Comparison of ENCODE assay signal across 1 cellular context in the genomic region with DNA sequence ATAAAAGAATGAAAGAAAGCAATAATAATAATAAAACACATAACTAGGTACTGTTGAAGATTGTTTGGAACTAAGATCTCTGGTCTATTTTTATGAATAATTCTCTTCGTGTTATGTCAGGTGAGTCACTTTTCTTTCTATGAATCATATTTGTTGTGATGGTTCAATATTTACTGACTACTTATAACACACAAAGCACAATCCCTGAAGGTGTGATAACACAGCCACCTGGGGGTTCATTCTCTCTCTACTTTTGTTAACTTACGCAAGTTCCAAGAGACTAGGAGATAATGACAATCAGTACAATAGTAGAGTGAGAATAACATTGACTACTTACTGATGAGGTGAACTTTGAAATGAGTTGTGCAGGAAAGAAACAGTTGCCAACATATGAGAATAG.
TF ChIP-seq lines count a peak whose summit lies in the region.

No MANE protein-coding gene starts in this region.

TF ChIP-seq in HepG2, 621 proteins besides CTCF, POLR2A, EP300 and RAD21 (continued from another document):
- TF ChIP-seq, protein P1, sequence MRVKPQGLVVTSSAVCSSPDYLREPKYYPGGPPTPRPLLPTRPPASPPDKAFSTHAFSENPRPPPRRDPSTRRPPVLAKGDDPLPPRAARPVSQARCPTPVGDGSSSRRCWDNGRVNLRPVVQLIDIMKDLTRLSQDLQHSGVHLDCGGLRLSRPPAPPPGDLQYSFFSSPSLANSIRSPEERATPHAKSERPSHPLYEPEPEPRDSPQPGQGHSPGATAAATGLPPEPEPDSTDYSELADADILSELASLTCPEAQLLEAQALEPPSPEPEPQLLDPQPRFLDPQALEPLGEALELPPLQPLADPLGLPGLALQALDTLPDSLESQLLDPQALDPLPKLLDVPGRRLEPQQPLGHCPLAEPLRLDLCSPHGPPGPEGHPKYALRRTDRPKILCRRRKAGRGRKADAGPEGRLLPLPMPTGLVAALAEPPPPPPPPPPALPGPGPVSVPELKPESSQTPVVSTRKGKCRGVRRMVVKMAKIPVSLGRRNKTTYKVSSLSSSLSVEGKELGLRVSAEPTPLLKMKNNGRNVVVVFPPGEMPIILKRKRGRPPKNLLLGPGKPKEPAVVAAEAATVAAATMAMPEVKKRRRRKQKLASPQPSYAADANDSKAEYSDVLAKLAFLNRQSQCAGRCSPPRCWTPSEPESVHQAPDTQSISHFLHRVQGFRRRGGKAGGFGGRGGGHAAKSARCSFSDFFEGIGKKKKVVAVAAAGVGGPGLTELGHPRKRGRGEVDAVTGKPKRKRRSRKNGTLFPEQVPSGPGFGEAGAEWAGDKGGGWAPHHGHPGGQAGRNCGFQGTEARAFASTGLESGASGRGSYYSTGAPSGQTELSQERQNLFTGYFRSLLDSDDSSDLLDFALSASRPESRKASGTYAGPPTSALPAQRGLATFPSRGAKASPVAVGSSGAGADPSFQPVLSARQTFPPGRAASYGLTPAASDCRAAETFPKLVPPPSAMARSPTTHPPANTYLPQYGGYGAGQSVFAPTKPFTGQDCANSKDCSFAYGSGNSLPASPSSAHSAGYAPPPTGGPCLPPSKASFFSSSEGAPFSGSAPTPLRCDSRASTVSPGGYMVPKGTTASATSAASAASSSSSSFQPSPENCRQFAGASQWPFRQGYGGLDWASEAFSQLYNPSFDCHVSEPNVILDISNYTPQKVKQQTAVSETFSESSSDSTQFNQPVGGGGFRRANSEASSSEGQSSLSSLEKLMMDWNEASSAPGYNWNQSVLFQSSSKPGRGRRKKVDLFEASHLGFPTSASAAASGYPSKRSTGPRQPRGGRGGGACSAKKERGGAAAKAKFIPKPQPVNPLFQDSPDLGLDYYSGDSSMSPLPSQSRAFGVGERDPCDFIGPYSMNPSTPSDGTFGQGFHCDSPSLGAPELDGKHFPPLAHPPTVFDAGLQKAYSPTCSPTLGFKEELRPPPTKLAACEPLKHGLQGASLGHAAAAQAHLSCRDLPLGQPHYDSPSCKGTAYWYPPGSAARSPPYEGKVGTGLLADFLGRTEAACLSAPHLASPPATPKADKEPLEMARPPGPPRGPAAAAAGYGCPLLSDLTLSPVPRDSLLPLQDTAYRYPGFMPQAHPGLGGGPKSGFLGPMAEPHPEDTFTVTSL (CRISPR knock-in tag; IDR thresholded peaks at IDR 0.05; ENCODE audit: borderline replicate concordance), result no peak
- TF ChIP-seq NFE2L1 (CRISPR knock-in tag; IDR thresholded peaks at IDR 0.05; ENCODE audit: borderline replicate concordance) (no peak), BCL6 (CRISPR knock-in tag; IDR thresholded peaks at IDR 0.05) (peak; percentile 89), ZFP37 (CRISPR knock-in tag; IDR thresholded peaks at IDR 0.05; ENCODE audit: borderline replicate concordance) (no peak), ZNF773 (CRISPR knock-in tag; IDR thresholded peaks at IDR 0.05; ENCODE audit: borderline replicate concordance) (no peak), PCBP2 (optimal IDR thresholded peaks at IDR 0.05; ENCODE audit: low read depth, low read length, poor library complexity, severe bottlenecking) (no peak), CREB1 (IDR thresholded peaks at IDR 0.05) (no peak), CREB1 (CRISPR knock-in tag; IDR thresholded peaks at IDR 0.05) (peak; percentile 49; the same call in 1 of the 2 replicates), ZFP82 (CRISPR knock-in tag; IDR thresholded peaks at IDR 0.05; ENCODE audit: borderline replicate concordance) (no peak), FOXA3 (CRISPR knock-in tag; IDR thresholded peaks at IDR 0.05) (peak; percentile 68)
- TF ChIP-seq, protein P2, sequence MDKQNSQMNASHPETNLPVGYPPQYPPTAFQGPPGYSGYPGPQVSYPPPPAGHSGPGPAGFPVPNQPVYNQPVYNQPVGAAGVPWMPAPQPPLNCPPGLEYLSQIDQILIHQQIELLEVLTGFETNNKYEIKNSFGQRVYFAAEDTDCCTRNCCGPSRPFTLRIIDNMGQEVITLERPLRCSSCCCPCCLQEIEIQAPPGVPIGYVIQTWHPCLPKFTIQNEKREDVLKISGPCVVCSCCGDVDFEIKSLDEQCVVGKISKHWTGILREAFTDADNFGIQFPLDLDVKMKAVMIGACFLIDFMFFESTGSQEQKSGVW (CRISPR knock-in tag; IDR thresholded peaks at IDR 0.05; ENCODE audit: borderline replicate concordance), result no peak
- TF ChIP-seq, protein P3, sequence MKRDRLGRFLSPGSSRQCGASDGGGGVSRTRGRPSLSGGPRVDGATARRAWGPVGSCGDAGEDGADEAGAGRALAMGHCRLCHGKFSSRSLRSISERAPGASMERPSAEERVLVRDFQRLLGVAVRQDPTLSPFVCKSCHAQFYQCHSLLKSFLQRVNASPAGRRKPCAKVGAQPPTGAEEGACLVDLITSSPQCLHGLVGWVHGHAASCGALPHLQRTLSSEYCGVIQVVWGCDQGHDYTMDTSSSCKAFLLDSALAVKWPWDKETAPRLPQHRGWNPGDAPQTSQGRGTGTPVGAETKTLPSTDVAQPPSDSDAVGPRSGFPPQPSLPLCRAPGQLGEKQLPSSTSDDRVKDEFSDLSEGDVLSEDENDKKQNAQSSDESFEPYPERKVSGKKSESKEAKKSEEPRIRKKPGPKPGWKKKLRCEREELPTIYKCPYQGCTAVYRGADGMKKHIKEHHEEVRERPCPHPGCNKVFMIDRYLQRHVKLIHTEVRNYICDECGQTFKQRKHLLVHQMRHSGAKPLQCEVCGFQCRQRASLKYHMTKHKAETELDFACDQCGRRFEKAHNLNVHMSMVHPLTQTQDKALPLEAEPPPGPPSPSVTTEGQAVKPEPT (CRISPR knock-in tag; IDR thresholded peaks at IDR 0.05; ENCODE audit: low read depth), result no peak
- TF ChIP-seq, protein P4, sequence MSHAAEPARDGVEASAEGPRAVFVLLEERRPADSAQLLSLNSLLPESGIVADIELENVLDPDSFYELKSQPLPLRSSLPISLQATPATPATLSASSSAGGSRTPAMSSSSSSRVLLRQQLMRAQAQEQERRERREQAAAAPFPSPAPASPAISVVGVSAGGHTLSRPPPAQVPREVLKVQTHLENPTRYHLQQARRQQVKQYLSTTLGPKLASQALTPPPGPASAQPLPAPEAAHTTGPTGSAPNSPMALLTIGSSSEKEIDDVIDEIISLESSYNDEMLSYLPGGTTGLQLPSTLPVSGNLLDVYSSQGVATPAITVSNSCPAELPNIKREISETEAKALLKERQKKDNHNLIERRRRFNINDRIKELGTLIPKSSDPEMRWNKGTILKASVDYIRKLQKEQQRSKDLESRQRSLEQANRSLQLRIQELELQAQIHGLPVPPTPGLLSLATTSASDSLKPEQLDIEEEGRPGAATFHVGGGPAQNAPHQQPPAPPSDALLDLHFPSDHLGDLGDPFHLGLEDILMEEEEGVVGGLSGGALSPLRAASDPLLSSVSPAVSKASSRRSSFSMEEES (CRISPR knock-in tag; IDR thresholded peaks at IDR 0.05), result no peak
- TF ChIP-seq, protein P5, sequence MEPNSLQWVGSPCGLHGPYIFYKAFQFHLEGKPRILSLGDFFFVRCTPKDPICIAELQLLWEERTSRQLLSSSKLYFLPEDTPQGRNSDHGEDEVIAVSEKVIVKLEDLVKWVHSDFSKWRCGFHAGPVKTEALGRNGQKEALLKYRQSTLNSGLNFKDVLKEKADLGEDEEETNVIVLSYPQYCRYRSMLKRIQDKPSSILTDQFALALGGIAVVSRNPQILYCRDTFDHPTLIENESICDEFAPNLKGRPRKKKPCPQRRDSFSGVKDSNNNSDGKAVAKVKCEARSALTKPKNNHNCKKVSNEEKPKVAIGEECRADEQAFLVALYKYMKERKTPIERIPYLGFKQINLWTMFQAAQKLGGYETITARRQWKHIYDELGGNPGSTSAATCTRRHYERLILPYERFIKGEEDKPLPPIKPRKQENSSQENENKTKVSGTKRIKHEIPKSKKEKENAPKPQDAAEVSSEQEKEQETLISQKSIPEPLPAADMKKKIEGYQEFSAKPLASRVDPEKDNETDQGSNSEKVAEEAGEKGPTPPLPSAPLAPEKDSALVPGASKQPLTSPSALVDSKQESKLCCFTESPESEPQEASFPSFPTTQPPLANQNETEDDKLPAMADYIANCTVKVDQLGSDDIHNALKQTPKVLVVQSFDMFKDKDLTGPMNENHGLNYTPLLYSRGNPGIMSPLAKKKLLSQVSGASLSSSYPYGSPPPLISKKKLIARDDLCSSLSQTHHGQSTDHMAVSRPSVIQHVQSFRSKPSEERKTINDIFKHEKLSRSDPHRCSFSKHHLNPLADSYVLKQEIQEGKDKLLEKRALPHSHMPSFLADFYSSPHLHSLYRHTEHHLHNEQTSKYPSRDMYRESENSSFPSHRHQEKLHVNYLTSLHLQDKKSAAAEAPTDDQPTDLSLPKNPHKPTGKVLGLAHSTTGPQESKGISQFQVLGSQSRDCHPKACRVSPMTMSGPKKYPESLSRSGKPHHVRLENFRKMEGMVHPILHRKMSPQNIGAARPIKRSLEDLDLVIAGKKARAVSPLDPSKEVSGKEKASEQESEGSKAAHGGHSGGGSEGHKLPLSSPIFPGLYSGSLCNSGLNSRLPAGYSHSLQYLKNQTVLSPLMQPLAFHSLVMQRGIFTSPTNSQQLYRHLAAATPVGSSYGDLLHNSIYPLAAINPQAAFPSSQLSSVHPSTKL (CRISPR knock-in tag; IDR thresholded peaks at IDR 0.05), result peak; percentile 73
- TF ChIP-seq, protein P6, sequence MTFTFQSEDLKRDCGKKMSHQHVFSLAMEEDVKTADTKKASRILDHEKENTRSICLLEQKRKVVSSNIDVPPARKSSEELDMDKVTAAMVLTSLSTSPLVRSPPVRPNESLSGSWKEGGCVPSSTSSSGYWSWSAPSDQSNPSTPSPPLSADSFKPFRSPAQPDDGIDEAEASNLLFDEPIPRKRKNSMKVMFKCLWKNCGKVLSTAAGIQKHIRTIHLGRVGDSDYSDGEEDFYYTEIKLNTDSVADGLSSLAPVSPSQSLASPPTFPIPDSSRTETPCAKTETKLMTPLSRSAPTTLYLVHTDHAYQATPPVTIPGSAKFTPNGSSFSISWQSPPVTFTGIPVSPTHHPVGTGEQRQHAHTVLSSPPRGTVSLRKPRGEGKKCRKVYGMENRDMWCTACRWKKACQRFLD (CRISPR knock-in tag; IDR thresholded peaks at IDR 0.05; ENCODE audit: borderline replicate concordance), result no peak
TF ChIP-seq in HepG2: peak in this region for 20.
